ENCODE assay signal across 8 cellular contexts in genomic region chr4:185811509-185812364, GRCh38. TPM values are rescaled to one million over a fixed set of nuclear protein-coding genes. Genes with fewer than 3 reads are reported as not detected.
DNase-seq lines count a peak whose midpoint lies in the region; ATAC-seq, FAIRE-seq and TF ChIP-seq lines count a peak whose summit lies in the region.

TSS of gene SORBS2 (minus strand) at chr4:185812194. CDS start at chr4:185690571, 121,623 bp downstream.

- intact Hi-C loops in pancreas (cut with DNase I): no loop called here
- intact Hi-C loops in activated T-helper 2 cell treated with anti-CD3 and anti-CD28 coated beads, Interferon-gamma antibody, Interleukin-2, Interleukin-4, amounts not matched to agents 10 μg/mL and 5 μg/mL and 100 μg/mL, durations not matched to agents 14 hours and 24 hours and 36 hours (cut with micrococcal nuclease): no loop called here

- peak; percentile 95 for ATAC-seq in GM21576 (IDR thresholded peaks at IDR 0.05; ENCODE audit: unreplicated experiment)
- ATAC-seq in pancreas: peak; percentile 82 to 88 (median 84)
- no peak for ATAC-seq in activated CD8-positive, alpha-beta T cell treated with anti-CD3 and anti-CD28 coated beads, Interleukin-2, amount 10 ng/mL, durations not matched to agents 7 days and 5 days

- CTCF ChIA-PET in activated CD8-positive, alpha-beta T cell treated with anti-CD3 and anti-CD28 coated beads, Interleukin-2, amount 10 ng/mL, durations not matched to agents 7 days and 5 days (lab: Charles Lee): no interaction called here

- no peaks in the 10 kb centered on the region for H3K9me3 Mint-ChIP-seq in IgD-negative memory B cell
- no peaks in the 10 kb centered on the region for H3K9me3 Mint-ChIP-seq in activated CD8-positive, alpha-beta T cell treated with anti-CD3 and anti-CD28 coated beads, Interleukin-2, amount 10 ng/mL, durations not matched to agents 7 days and 5 days (ENCODE audit: insufficient read depth)
- H3K9me3 Mint-ChIP-seq in activated T-helper 2 cell treated with anti-CD3 and anti-CD28 coated beads, Interferon-gamma antibody, Interleukin-2, Interleukin-4, amounts not matched to agents 10 μg/mL and 5 μg/mL and 100 μg/mL, durations not matched to agents 14 hours and 24 hours and 36 hours: no peaks in the 10 kb centered on the region

- no peaks in the 10 kb centered on the region for H3K36me3 Mint-ChIP-seq in IgD-negative memory B cell
- no peaks in the 10 kb centered on the region for H3K36me3 Mint-ChIP-seq in activated CD8-positive, alpha-beta T cell treated with anti-CD3 and anti-CD28 coated beads, Interleukin-2, amount 10 ng/mL, durations not matched to agents 7 days and 5 days (ENCODE audit: low read depth)
- no peaks in the 10 kb centered on the region for H3K36me3 Mint-ChIP-seq in activated T-helper 2 cell treated with anti-CD3 and anti-CD28 coated beads, Interferon-gamma antibody, Interleukin-2, Interleukin-4, amounts not matched to agents 10 μg/mL and 5 μg/mL and 100 μg/mL, durations not matched to agents 14 hours and 24 hours and 36 hours (ENCODE audit: low read depth)

- H3K4me3 Mint-ChIP-seq in IgD-negative memory B cell: peak within 1 kb of the TSS; percentile 7 to 96 (median 81)
- no peak within 1 kb of the TSS for H3K4me3 Mint-ChIP-seq in activated CD8-positive, alpha-beta T cell treated with anti-CD3 and anti-CD28 coated beads, Interleukin-2, amount 10 ng/mL, durations not matched to agents 7 days and 5 days
- H3K4me3 Mint-ChIP-seq in activated T-helper 2 cell treated with anti-CD3 and anti-CD28 coated beads, Interferon-gamma antibody, Interleukin-2, Interleukin-4, amounts not matched to agents 10 μg/mL and 5 μg/mL and 100 μg/mL, durations not matched to agents 14 hours and 24 hours and 36 hours (ENCODE audit: low read depth): no peak within 1 kb of the TSS

- H3K27ac Mint-ChIP-seq in IgD-negative memory B cell: peak within 1 kb of the TSS in 2 of 3 donors; percentile 88 to 91
- no peak within 1 kb of the TSS for H3K27ac Mint-ChIP-seq in activated CD8-positive, alpha-beta T cell treated with anti-CD3 and anti-CD28 coated beads, Interleukin-2, amount 10 ng/mL, durations not matched to agents 7 days and 5 days
- no peak within 1 kb of the TSS for H3K27ac Mint-ChIP-seq in activated T-helper 2 cell treated with anti-CD3 and anti-CD28 coated beads, Interferon-gamma antibody, Interleukin-2, Interleukin-4, amounts not matched to agents 10 μg/mL and 5 μg/mL and 100 μg/mL, durations not matched to agents 14 hours and 24 hours and 36 hours

- 5 to 8% methylated on average over 20 of the region's 20 CpGs for WGBS in pancreas, 2 donors

- peaks cover 12% of the 10 kb centered on the region for H3K27me3 Mint-ChIP-seq in IgD-negative memory B cell
- H3K27me3 Mint-ChIP-seq in activated CD8-positive, alpha-beta T cell treated with anti-CD3 and anti-CD28 coated beads, Interleukin-2, amount 10 ng/mL, durations not matched to agents 7 days and 5 days (ENCODE audit: low read depth): peaks cover 4% of the 10 kb centered on the region
- H3K27me3 Mint-ChIP-seq in activated T-helper 2 cell treated with anti-CD3 and anti-CD28 coated beads, Interferon-gamma antibody, Interleukin-2, Interleukin-4, amounts not matched to agents 10 μg/mL and 5 μg/mL and 100 μg/mL, durations not matched to agents 14 hours and 24 hours and 36 hours (ENCODE audit: low read depth): peaks cover 8% of the 10 kb centered on the region

- no peaks in the 10 kb centered on the region for H3K27me3 ChIP-seq in pancreas

- peak within 1 kb of the TSS; percentile 24 to 69 (median 52) for H3K4me3 ChIP-seq in pancreas

- FAIRE-seq in pancreas (lab: Jason Lieb, UNC): no peak

- H3K4me1 Mint-ChIP-seq in IgD-negative memory B cell: peaks cover 15 to 22% (median 18%) of the 10 kb centered on the region in 3 donors
- H3K4me1 Mint-ChIP-seq in activated CD8-positive, alpha-beta T cell treated with anti-CD3 and anti-CD28 coated beads, Interleukin-2, amount 10 ng/mL, durations not matched to agents 7 days and 5 days (ENCODE audit: low read depth): no peaks in the 10 kb centered on the region
- H3K4me1 Mint-ChIP-seq in activated T-helper 2 cell treated with anti-CD3 and anti-CD28 coated beads, Interferon-gamma antibody, Interleukin-2, Interleukin-4, amounts not matched to agents 10 μg/mL and 5 μg/mL and 100 μg/mL, durations not matched to agents 14 hours and 24 hours and 36 hours (ENCODE audit: low read depth): no peaks in the 10 kb centered on the region

- no peak for TF ChIP-seq CTCF in pancreas (IDR thresholded peaks at IDR 0.05)

- peak within 1 kb of the TSS; percentile 64 to 93 (median 82) for H3K27ac ChIP-seq in pancreas

- POLR2A ChIA-PET in activated CD8-positive, alpha-beta T cell treated with anti-CD3 and anti-CD28 coated beads, Interleukin-2, amount 10 ng/mL, durations not matched to agents 7 days and 5 days (lab: Charles Lee): no interaction called here

- H3K9me3 ChIP-seq in pancreas: no peaks in the 10 kb centered on the region

- DNase-seq in Daoy (ENCODE audit: low read depth) (peak; percentile 30), SW480 (ENCODE audit: low spot score) (peak; percentile 81), glomerular visceral epithelial cell (ENCODE audit: extremely low spot score) (peak; percentile 79), pancreas (peak; percentile 72 to 88 (median 77))
- DNase-seq in activated CD8-positive, alpha-beta T cell treated with anti-CD3 and anti-CD28 coated beads, Interleukin-2, amount 10 ng/mL, durations not matched to agents 7 days and 5 days: no peak
- no peak for DNase-seq in activated T-helper 2 cell treated with anti-CD3 and anti-CD28 coated beads, Interferon-gamma antibody, Interleukin-2, Interleukin-4, amounts not matched to agents 10 μg/mL and 5 μg/mL and 100 μg/mL, durations not matched to agents 14 hours and 24 hours and 36 hours (ENCODE audit: low spot score)

- H3K36me3 ChIP-seq in pancreas: no peaks in the 10 kb centered on the region

- peaks cover 16 to 35% (median 17%) of the 10 kb centered on the region in 3 donors for H3K4me1 ChIP-seq in pancreas

RNA-seq across cellular contexts. Expression of gene SORBS2, which starts in this region (rescaled TPM):
- total RNA-seq in Daoy (2014; rRNA removed; shearing (Covaris generic)): 3.3 and 7.7 TPM in 2 replicates
- not detected for polyA plus RNA-seq in IgD-negative memory B cell
- total RNA-seq in pancreas: 100 to 1,000 TPM; 103 to 245 (median 145) TPM
- polyA plus RNA-seq in pancreas: 10 to 100 TPM; 61.7 to 74.9 TPM
- total RNA-seq in activated CD8-positive, alpha-beta T cell treated with anti-CD3 and anti-CD28 coated beads, Interleukin-2, amount 10 ng/mL, durations not matched to agents 7 days and 5 days: not detected
- not detected in 2 replicates for total RNA-seq in activated T-helper 2 cell treated with anti-CD3 and anti-CD28 coated beads, Interferon-gamma antibody, Interleukin-2, Interleukin-4, amounts not matched to agents 10 μg/mL and 5 μg/mL and 100 μg/mL, durations not matched to agents 14 hours and 24 hours and 36 hours

Comparison
In these comparisons a context has a peak if more than half of its experiments do, and no peak if none do; other contexts are left out.
1. RNA of gene SORBS2 (total RNA-seq): 103 to 245 TPM in pancreas; 3.3 to 7.7 TPM in Daoy, not detected in activated T-helper 2 cell treated with anti-CD3 and anti-CD28 coated beads, Interferon-gamma antibody, Interleukin-2, Interleukin-4, amounts not matched to agents 10 μg/mL and 5 μg/mL and 100 μg/mL, durations not matched to agents 14 hours and 24 hours and 36 hours and not detected in activated CD8-positive, alpha-beta T cell treated with anti-CD3 and anti-CD28 coated beads, Interleukin-2, amount 10 ng/mL, durations not matched to agents 7 days and 5 days; every median in the first group is over 10 times any median in the second.
2. RNA of gene SORBS2 (polyA plus RNA-seq): 61.7 to 74.9 TPM in pancreas; not detected in IgD-negative memory B cell (single experiment); every median in the first group is over 10 times any median in the second.
3. DNase-seq: peak in Daoy (single experiment), SW480 (single experiment), glomerular visceral epithelial cell (single experiment) and pancreas (6 of 6); none in activated CD8-positive, alpha-beta T cell treated with anti-CD3 and anti-CD28 coated beads, Interleukin-2, amount 10 ng/mL, durations not matched to agents 7 days and 5 days (single experiment) and activated T-helper 2 cell treated with anti-CD3 and anti-CD28 coated beads, Interferon-gamma antibody, Interleukin-2, Interleukin-4, amounts not matched to agents 10 μg/mL and 5 μg/mL and 100 μg/mL, durations not matched to agents 14 hours and 24 hours and 36 hours (single experiment).
4. H3K27ac Mint-ChIP-seq: peak in IgD-negative memory B cell (2 of 3); none in activated CD8-positive, alpha-beta T cell treated with anti-CD3 and anti-CD28 coated beads, Interleukin-2, amount 10 ng/mL, durations not matched to agents 7 days and 5 days (single experiment) and activated T-helper 2 cell treated with anti-CD3 and anti-CD28 coated beads, Interferon-gamma antibody, Interleukin-2, Interleukin-4, amounts not matched to agents 10 μg/mL and 5 μg/mL and 100 μg/mL, durations not matched to agents 14 hours and 24 hours and 36 hours (single experiment).
5. H3K4me3 Mint-ChIP-seq: peak in IgD-negative memory B cell (4 of 4); none in activated CD8-positive, alpha-beta T cell treated with anti-CD3 and anti-CD28 coated beads, Interleukin-2, amount 10 ng/mL, durations not matched to agents 7 days and 5 days (single experiment) and activated T-helper 2 cell treated with anti-CD3 and anti-CD28 coated beads, Interferon-gamma antibody, Interleukin-2, Interleukin-4, amounts not matched to agents 10 μg/mL and 5 μg/mL and 100 μg/mL, durations not matched to agents 14 hours and 24 hours and 36 hours (single experiment).